In genomic region chr10:60035984-60036383, GRCh38 we compare ENCODE assay signal across 13 cellular contexts.
"Had no signal": no experiment of that assay in that cellular context is flagged by ENCODE, and none has a peak within 500 bp of the region (broad histone marks: within the 10 kb centered on the region; RNA-seq: fewer than 3 reads in every experiment).

No MANE protein-coding gene starts in this region.

- ATAC-seq: heart left ventricle had no signal

- DNase-seq: activated CD4-positive, alpha-beta T cell treated with anti-CD3 and anti-CD28 coated beads, Interleukin-2, amount 50 U/mL, for 48 hours; effector CD4-positive, alpha-beta T cell; heart left ventricle; left ventricle myocardium inferior; mammary epithelial cell; midbrain; nucleus accumbens; spleen; stimulated activated CD4-positive, alpha-beta T cell treated with anti-CD3 and anti-CD28 coated beads, Interleukin-4, amount 100 ng/mL, for 4 hours; stimulated activated naive CD4-positive, alpha-beta T cell treated with Interleukin-2 at 50 U/mL for 16 hours; substantia nigra; tibial artery; WERI-Rb-1 had no signal
